13 cellular contexts compared by ENCODE assay signal in genomic region chr20:64001607-64002011, GRCh38. TPM values are rescaled to one million over a fixed set of nuclear protein-coding genes. Genes with fewer than 3 reads are reported as not detected.
DNase-seq lines count a peak whose midpoint lies in the region; ATAC-seq, FAIRE-seq and TF ChIP-seq lines count a peak whose summit lies in the region.
"Had no signal": no experiment of that assay in that cellular context is flagged by ENCODE, and none has a peak within 500 bp of the region (broad histone marks: within the 10 kb centered on the region; RNA-seq: fewer than 3 reads in every experiment).

No MANE protein-coding gene starts in this region.

- H3K36me3 ChIP-seq in HEK293 (ENCODE audit: control insufficient read depth in 2 of 2, insufficient read depth in 1 of 2, low read length in 2 of 2) (peaks cover 33 to 78% of the 10 kb centered on the region in 2 experiments), mucosa of descending colon (ENCODE audit: low read depth) (peaks cover 17% of the 10 kb centered on the region)

- H3K27ac ChIP-seq in HEK293 (ENCODE audit: extremely low read depth, low read depth, low read length): peak overlapping the region; percentile 60

- no peaks in the 10 kb centered on the region for H3K9me3 ChIP-seq in HEK293 (ENCODE audit: control insufficient read depth, insufficient read depth, low read depth, low read length)
- H3K9me3 ChIP-seq in mucosa of descending colon: no peaks in the 10 kb centered on the region

- ATAC-seq in mucosa of descending colon: peak; percentile 58
- ATAC-seq in Right ventricle myocardium inferior: no peak
- ATAC-seq in HG03457 (IDR thresholded peaks at IDR 0.05; ENCODE audit: unreplicated experiment): no peak
- ATAC-seq: esophagus mucosa had no signal

- POLR2A ChIA-PET in HEK293 (lab: Yijun Ruan, JAX): interaction anchor here (1.0 to 1.1 kb wide), 3 partner anchors 21 to 136 kb away, joined by 3 to 5 read pairs (median 4); partner anchors contain the start of genes PRPF6 and TPD52L2

- intact Hi-C loops in mucosa of descending colon (cut with DNase I, micrococcal nuclease) (no loop called here), Right ventricle myocardium inferior (cut with DNase I) (no loop called here)

- TF ChIP-seq CTCF in HEK293 (tag by site-specific recombination; IDR thresholded peaks at IDR 0.05) (no peak), mucosa of descending colon (IDR thresholded peaks at IDR 0.05) (no peak)

- H3K4me1 ChIP-seq in HEK293 (ENCODE audit: control insufficient read depth, insufficient read depth, low read length) (no peaks in the 10 kb centered on the region; the same call in 1 of the 2 replicates), mucosa of descending colon (ENCODE audit: low read depth) (no peaks in the 10 kb centered on the region)

- TF ChIP-seq POLR2A in H54 (IDR thresholded peaks at IDR 0.05; ENCODE audit: low read depth, low read length): no peak

- FAIRE-seq in H54 (lab: Jason Lieb, UNC): no peak

- H3K4me3 ChIP-seq in HEK293 (ENCODE audit: low read depth, low read length) (no peak overlapping the region), mucosa of descending colon (no peak overlapping the region)

- DNase-seq in DMS 273 (lab: John Stamatoyannopoulos, UW; ENCODE audit: unreplicated experiment) (peak; percentile 97), NCI-H69 (lab: John Stamatoyannopoulos, UW) (peak; percentile 48), mucosa of descending colon (no peak), H54 (ENCODE audit: insufficient read length, low spot score) (no peak), Right ventricle myocardium inferior (ENCODE audit: missing footprints) (no peak)
- DNase-seq: activated CD4-positive, alpha-beta T cell treated with anti-CD3 and anti-CD28 coated beads, Interleukin-2, amount 10 ng/mL, durations not matched to agents 24 days and 14 days; activated effector memory CD4-positive, alpha-beta T cell treated with Interleukin-2 at 50 U/mL for 16 hours; CD4-positive, alpha-beta T cell; HFFc6; NCI-H146 had no signal

- CTCF ChIA-PET in HEK293 (lab: Yijun Ruan, JAX): interaction anchor here (1.5 kb wide), 1 partner anchor 21 kb away, joined by 7 read pairs; the partner anchor contains the start of gene PRPF6

TF ChIP-seq in HEK293, 187 proteins besides CTCF, POLR2A, EP300 and RAD21 (continues in another document):
- peak; percentile 97 for TF ChIP-seq ZNF600 (tag by site-specific recombination; IDR thresholded peaks at IDR 0.05)
- TF ChIP-seq ZNF791 (tag by site-specific recombination; IDR thresholded peaks at IDR 0.05): no peak
- TF ChIP-seq FEZF1 (tag by site-specific recombination; IDR thresholded peaks at IDR 0.05): peak; percentile 96
- peak; percentile 38 for TF ChIP-seq ZNF335 (tag by site-specific recombination; conservative IDR thresholded peaks at IDR 0.05)
- no peak for TF ChIP-seq ZNF423 (tag by site-specific recombination; IDR thresholded peaks at IDR 0.05)
- TF ChIP-seq ZBTB49 (tag by site-specific recombination; IDR thresholded peaks at IDR 0.05; ENCODE audit: low read depth): no peak
- TF ChIP-seq BCL11A (tag by site-specific recombination; IDR thresholded peaks at IDR 0.05; ENCODE audit: low read depth): peak; percentile 80
- TF ChIP-seq ZNF561 (tag by site-specific recombination; IDR thresholded peaks at IDR 0.05; ENCODE audit: borderline replicate concordance): peak; percentile 53; the same call in 1 of the 2 replicates
- TF ChIP-seq PATZ1 (tag by site-specific recombination; IDR thresholded peaks at IDR 0.05): peak; percentile 22; the same call in 1 of the 2 replicates
- peak; percentile 64 for TF ChIP-seq PRDM10 (tag by site-specific recombination; IDR thresholded peaks at IDR 0.05)
- TF ChIP-seq ZBTB21 (tag by site-specific recombination; IDR thresholded peaks at IDR 0.05): peak; percentile 31; the same call in 1 of the 2 replicates
- 0 out of 2 replicates have a peak, but pooled peaks have one; percentile 37 for TF ChIP-seq ZSCAN18 (tag by site-specific recombination; IDR thresholded peaks at IDR 0.05)
- peak; percentile 74 for TF ChIP-seq ZNF10 (tag by site-specific recombination; IDR thresholded peaks at IDR 0.05)
- peak; percentile 80 for TF ChIP-seq ZNF366 (tag by site-specific recombination; conservative IDR thresholded peaks at IDR 0.05)
- TF ChIP-seq ZNF629 (tag by site-specific recombination; IDR thresholded peaks at IDR 0.05): peak; percentile 78
- peak; percentile 98 for TF ChIP-seq OSR2 (tag by site-specific recombination; IDR thresholded peaks at IDR 0.05)
- TF ChIP-seq ZFP69B (tag by site-specific recombination; IDR thresholded peaks at IDR 0.05): 0 out of 2 replicates have a peak, but pooled peaks have one; percentile 24

RNA-seq across cellular contexts. Expression of gene PRPF6, which starts 20.7 kb away (rescaled TPM):
- total RNA-seq in mucosa of descending colon: 10 to 100 TPM; 51.2 to 64.4 (median 59.1) TPM
- 46.4 TPM for total RNA-seq in Right ventricle myocardium inferior

RNA-seq across cellular contexts. Expression of gene SAMD10, which starts 22.2 kb away (rescaled TPM):
- total RNA-seq in mucosa of descending colon (1 to 10 TPM; 3.8 to 7.9 (median 5.6) TPM), Right ventricle myocardium inferior (5.7 TPM)

RNA-seq across cellular contexts. Expression of gene ZNF512B, which starts 31.9 kb away (rescaled TPM):
- total RNA-seq in mucosa of descending colon (10 to 100 TPM in 1 of 3 donors, 1 to 10 TPM in 2; 1.8 to 14.7 (median 3.9) TPM), Right ventricle myocardium inferior (12.2 TPM)

RNA-seq across cellular contexts. Expression of gene C20orf204, which starts 34.4 kb away (rescaled TPM):
- 1 to 10 TPM; 1.0 to 1.8 (median 1.7) TPM for total RNA-seq in mucosa of descending colon
- total RNA-seq in Right ventricle myocardium inferior: 0.30 TPM

RNA-seq across cellular contexts. Expression of gene UCKL1, which starts 45.4 kb away (rescaled TPM):
- total RNA-seq in mucosa of descending colon (10 to 100 TPM; 37.4 to 57.8 (median 43.6) TPM), Right ventricle myocardium inferior (52.0 TPM)

Comparison
In these comparisons a context has a peak if more than half of its experiments do, and no peak if none do; other contexts are left out.
1. DNase-seq: peak in DMS 273 (single experiment) and NCI-H69 (single experiment); none in mucosa of descending colon (0 of 3), H54 (single experiment) and Right ventricle myocardium inferior (single experiment).